In the genomic region with DNA sequence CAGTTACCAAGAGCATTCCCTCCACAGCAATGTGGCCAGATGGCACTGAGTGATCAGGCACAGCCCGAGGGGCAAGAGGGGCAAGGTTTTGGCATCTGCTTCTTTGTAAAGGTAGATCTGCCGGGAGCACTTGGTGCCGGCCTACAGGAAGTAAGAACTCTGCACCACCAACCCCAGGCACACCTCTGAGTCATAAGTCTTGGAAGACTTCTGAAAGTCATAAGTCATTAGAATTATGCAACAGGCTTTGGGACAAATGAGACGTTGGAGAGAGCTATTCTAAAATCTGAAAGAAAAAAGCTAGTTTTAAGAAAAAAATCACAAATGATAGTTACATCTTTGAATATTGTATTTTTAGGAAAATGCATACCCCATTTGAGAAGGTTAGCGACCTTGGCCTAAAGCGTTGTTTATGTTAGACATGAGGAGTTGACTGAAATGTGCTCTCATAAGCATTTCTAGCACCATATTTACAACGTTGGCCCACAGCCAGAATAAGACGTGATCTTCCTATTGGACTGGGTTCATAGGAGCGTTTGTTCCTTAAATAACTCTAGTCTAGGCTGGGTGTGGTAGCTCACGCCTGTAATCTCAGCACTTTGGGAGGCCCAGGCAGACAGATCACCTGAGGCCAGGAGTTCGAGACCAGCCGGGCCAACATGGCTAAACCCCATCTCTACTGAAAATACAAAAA, we compare ENCODE assay signal across 9 cellular contexts. TPM values are rescaled to one million over a fixed set of nuclear protein-coding genes. Genes with fewer than 3 reads are reported as not detected.
DNase-seq lines count a peak whose midpoint lies in the region; TF ChIP-seq lines count a peak whose summit lies in the region.
"Had no signal": no experiment of that assay in that cellular context is flagged by ENCODE, and none has a peak within 500 bp of the region (broad histone marks: within the 10 kb centered on the region; RNA-seq: fewer than 3 reads in every experiment).

No MANE protein-coding gene starts in this region.

- TF ChIP-seq CTCF in HFFc6 (IDR thresholded peaks at IDR 0.05) (no peak), Peyer's patch (IDR thresholded peaks at IDR 0.05) (no peak), stomach (IDR thresholded peaks at IDR 0.05) (no peak), GM13976 (IDR thresholded peaks at IDR 0.05; ENCODE audit: borderline replicate concordance, control extremely low read depth, extremely low read depth, insufficient read depth, missing control alignments) (no peak)

- peaks cover 24% of the 10 kb centered on the region for H3K9me3 Mint-ChIP-seq in HFFc6
- peaks cover 4% of the 10 kb centered on the region for H3K9me3 Mint-ChIP-seq in activated naive CD4-positive, alpha-beta T cell treated with anti-CD3 and anti-CD28 coated beads for 36 hours

- H3K27me3 ChIP-seq in Peyer's patch (no peaks in the 10 kb centered on the region), stomach (no peaks in the 10 kb centered on the region), HAP-1 (ENCODE audit: low read depth) (no peaks in the 10 kb centered on the region)

- H3K27ac Mint-ChIP-seq in HFFc6, result no peak overlapping the region
- H3K27ac Mint-ChIP-seq in activated naive CD4-positive, alpha-beta T cell treated with anti-CD3 and anti-CD28 coated beads for 36 hours, result no peak overlapping the region
- H3K27ac Mint-ChIP-seq: GM23338 had no signal

- H3K36me3 Mint-ChIP-seq in HFFc6 (ENCODE audit: low read depth), result no peaks in the 10 kb centered on the region
- no peaks in the 10 kb centered on the region for H3K36me3 Mint-ChIP-seq in activated naive CD4-positive, alpha-beta T cell treated with anti-CD3 and anti-CD28 coated beads for 36 hours (ENCODE audit: low read depth)

- no peaks in the 10 kb centered on the region for H3K4me1 Mint-ChIP-seq in HFFc6 (ENCODE audit: low read depth)
- no peaks in the 10 kb centered on the region for H3K4me1 Mint-ChIP-seq in activated naive CD4-positive, alpha-beta T cell treated with anti-CD3 and anti-CD28 coated beads for 36 hours (ENCODE audit: low read depth)

- CTCF ChIA-PET in activated naive CD4-positive, alpha-beta T cell treated with anti-CD3 and anti-CD28 coated beads for 36 hours (lab: Charles Lee), result no interaction called here

- DNase-seq in HFFc6 (peak; percentile 6), Peyer's patch (peak in 2 of 3 donors; percentile 67 to 84), fibroblast of the conjunctiva (ENCODE audit: low read depth) (peak; percentile 26), stomach (peak; percentile 49), GM13976 (ENCODE audit: low spot score) (no peak), HAP-1 (ENCODE audit: low spot score in 2 of 2) (no peak)
- DNase-seq in activated naive CD4-positive, alpha-beta T cell treated with anti-CD3 and anti-CD28 coated beads for 36 hours, result no peak
- DNase-seq in activated CD8-positive, alpha-beta memory T cell treated with anti-CD3 and anti-CD28 coated beads, Interleukin-2, amount 50 U/mL, for 48 hours, result no peak

- H3K4me3 ChIP-seq in Peyer's patch (no peak overlapping the region), stomach (no peak overlapping the region), HAP-1 (no peak overlapping the region)
- H3K4me3 ChIP-seq: GM23338 had no signal

- in situ Hi-C loops in GM13976 (cut with MboI; ENCODE audit: low sequenced_read_pairs, unreplicated experiment), result no loop called here
- in situ Hi-C loops in HAP-1 (cut with MboI; ENCODE audit: low sequenced_read_pairs), result no loop called here

- H3K9me3 ChIP-seq in Peyer's patch (no peaks in the 10 kb centered on the region), stomach (no peaks in the 10 kb centered on the region), HAP-1 (peaks cover 3% of the 10 kb centered on the region; the same call in 1 of the 2 replicates)

- H3K4me1 ChIP-seq in Peyer's patch (peaks cover 0 to 31% (median 4%) of the 10 kb centered on the region in 4 donors), stomach (peaks cover 0 to 32% (median 17%) of the 10 kb centered on the region in 4 donors), HAP-1 (no peaks in the 10 kb centered on the region)

- H3K27ac ChIP-seq in Peyer's patch, result peak overlapping the region in 3 of 4 donors; percentile 65 to 91 (median 89)
- H3K27ac ChIP-seq in stomach, result peak overlapping the region in 4 of 5 donors; percentile 54 to 77 (median 75)

- 34 to 57% (median 52%) methylated on average over 12 of the region's 12 CpGs for WGBS in stomach, 5 donors

- intact Hi-C loops in stomach (cut with DNase I; ENCODE audit: low total_unique reads), result no loop called here
- intact Hi-C loops in activated naive CD4-positive, alpha-beta T cell treated with anti-CD3 and anti-CD28 coated beads for 36 hours (cut with micrococcal nuclease), result no loop called here

- TF ChIP-seq EP300 in stomach (IDR thresholded peaks at IDR 0.05), result no peak

- H3K36me3 ChIP-seq in Peyer's patch, result no peaks in the 10 kb centered on the region
- no peaks in the 10 kb centered on the region for H3K36me3 ChIP-seq in stomach
- no peaks in the 10 kb centered on the region for H3K36me3 ChIP-seq in HAP-1 (replicated peaks)

- no peak overlapping the region for H3K4me3 Mint-ChIP-seq in HFFc6
- H3K4me3 Mint-ChIP-seq in activated naive CD4-positive, alpha-beta T cell treated with anti-CD3 and anti-CD28 coated beads for 36 hours, result no peak overlapping the region
- H3K4me3 Mint-ChIP-seq: GM23338 had no signal

- H3K27me3 Mint-ChIP-seq in HFFc6 (ENCODE audit: insufficient read depth), result no peaks in the 10 kb centered on the region
- H3K27me3 Mint-ChIP-seq in activated naive CD4-positive, alpha-beta T cell treated with anti-CD3 and anti-CD28 coated beads for 36 hours (ENCODE audit: low read depth), result peaks cover 5% of the 10 kb centered on the region

- TF ChIP-seq POLR2A in Peyer's patch (IDR thresholded peaks at IDR 0.05) (peak; percentile 25 to 31), stomach (IDR thresholded peaks at IDR 0.05) (no peak)

RNA-seq across cellular contexts. Expression of gene MAP10, which starts 37.7 kb away (rescaled TPM):
- under 1 TPM; 0.07 to 0.66 (median 0.49) TPM for total RNA-seq in HFFc6 (2021; fragmentation: NEBNext Ultra II Directional; extraction: Animal tissue kit (Norgen Biotek cat#: 25700))
- 1 to 10 TPM; 1.7 to 3.2 (median 2.5) TPM for total RNA-seq in Peyer's patch
- 1 to 10 TPM in 3 of 5 donors, under 1 TPM in 1, not detected in 1; 0.45 to 1.6 (median 1.5) TPM for total RNA-seq in stomach
- polyA plus RNA-seq in stomach, result 1 to 10 TPM in 2 of 3 donors, under 1 TPM in 1; 0.56 to 1.4 (median 1.2) TPM
- total RNA-seq in activated naive CD4-positive, alpha-beta T cell treated with anti-CD3 and anti-CD28 coated beads for 36 hours, result under 1 TPM; 0.43 to 0.54 TPM

Comparison
In these comparisons a context has a peak if more than half of its experiments do, and no peak if none do; other contexts are left out.
1. DNase-seq: peak in HFFc6 (single experiment), Peyer's patch (2 of 3), fibroblast of the conjunctiva (single experiment) and stomach (single experiment); none in GM13976 (single experiment), HAP-1 (0 of 2), activated naive CD4-positive, alpha-beta T cell treated with anti-CD3 and anti-CD28 coated beads for 36 hours (single experiment) and activated CD8-positive, alpha-beta memory T cell treated with anti-CD3 and anti-CD28 coated beads, Interleukin-2, amount 50 U/mL, for 48 hours (single experiment).
2. POLR2A ChIP-seq: peak in Peyer's patch (2 of 2); none in stomach (0 of 4).